ENCODE assay signal across 11 cellular contexts in genomic region chr6:46138281-46138680, GRCh38. TPM values are rescaled to one million over a fixed set of nuclear protein-coding genes. Genes with fewer than 3 reads are reported as not detected.
DNase-seq lines count a peak whose midpoint lies in the region; ATAC-seq and TF ChIP-seq lines count a peak whose summit lies in the region.
"Had no signal": no experiment of that assay in that cellular context is flagged by ENCODE, and none has a peak within 500 bp of the region (broad histone marks: within the 10 kb centered on the region; RNA-seq: fewer than 3 reads in every experiment).

No MANE protein-coding gene starts in this region.

- TF ChIP-seq POLR2A in sigmoid colon (IDR thresholded peaks at IDR 0.05) = no peak
- no peak for TF ChIP-seq POLR2A in body of pancreas (IDR thresholded peaks at IDR 0.05)

- TF ChIP-seq CTCF in sigmoid colon (IDR thresholded peaks at IDR 0.05) (no peak), body of pancreas (IDR thresholded peaks at IDR 0.05) (no peak)

- intact Hi-C loops in sigmoid colon (cut with DNase I) = no loop called here
- intact Hi-C loops in body of pancreas (cut with DNase I) = no loop called here

- H3K36me3 ChIP-seq in sigmoid colon = peaks cover 0 to 2% (median 0%) of the 10 kb centered on the region in 4 donors
- no peaks in the 10 kb centered on the region for H3K36me3 ChIP-seq in body of pancreas (replicated peaks in 1 of 2; ENCODE audit: insufficient read depth in 1 of 2, low read depth in 2 of 2)

- H3K4me1 Mint-ChIP-seq in activated CD4-positive, alpha-beta memory T cell treated with anti-CD3 and anti-CD28 coated beads, Interleukin-2, amount 10 ng/mL, durations not matched to agents 7 days and 5 days = peaks cover 5% of the 10 kb centered on the region

- CTCF ChIA-PET in activated CD4-positive, alpha-beta memory T cell treated with anti-CD3 and anti-CD28 coated beads, Interleukin-2, amount 10 ng/mL, durations not matched to agents 7 days and 5 days (lab: Charles Lee) = interaction anchor here (0.7 to 1.5 kb wide), 2 partner anchors 9 to 106 kb away, joined by 4 to 7 read pairs; partner anchors contain the start of gene ENPP4

- WGBS in sigmoid colon, 2 donors = 38 to 76% methylated on average over 1 of the region's 1 CpG
- 63 to 72% methylated on average over 1 of the region's 1 CpG for WGBS in body of pancreas, 2 donors

- no peak overlapping the region for H3K27ac Mint-ChIP-seq in activated CD4-positive, alpha-beta memory T cell treated with anti-CD3 and anti-CD28 coated beads, Interleukin-2, amount 10 ng/mL, durations not matched to agents 7 days and 5 days
- H3K27ac Mint-ChIP-seq: activated naive CD8-positive, alpha-beta T cell treated with anti-CD3 and anti-CD28 coated beads, Interleukin-2, amount 50 U/mL, for 24 hours had no signal

- H3K9me3 ChIP-seq in sigmoid colon = no peaks in the 10 kb centered on the region
- no peaks in the 10 kb centered on the region for H3K9me3 ChIP-seq in body of pancreas

- no peaks in the 10 kb centered on the region for H3K9me3 Mint-ChIP-seq in activated CD4-positive, alpha-beta memory T cell treated with anti-CD3 and anti-CD28 coated beads, Interleukin-2, amount 10 ng/mL, durations not matched to agents 7 days and 5 days
- H3K9me3 Mint-ChIP-seq: activated naive CD8-positive, alpha-beta T cell treated with anti-CD3 and anti-CD28 coated beads, Interleukin-2, amount 50 U/mL, for 24 hours had no signal

- no peaks in the 10 kb centered on the region for H3K27me3 ChIP-seq in sigmoid colon
- no peaks in the 10 kb centered on the region for H3K27me3 ChIP-seq in body of pancreas

- no peak overlapping the region for H3K4me3 ChIP-seq in sigmoid colon
- no peak overlapping the region for H3K4me3 ChIP-seq in body of pancreas

- H3K27ac ChIP-seq in sigmoid colon (no peak overlapping the region), body of pancreas (no peak overlapping the region)

- no peak overlapping the region for H3K4me3 Mint-ChIP-seq in activated CD4-positive, alpha-beta memory T cell treated with anti-CD3 and anti-CD28 coated beads, Interleukin-2, amount 10 ng/mL, durations not matched to agents 7 days and 5 days
- H3K4me3 Mint-ChIP-seq: activated naive CD8-positive, alpha-beta T cell treated with anti-CD3 and anti-CD28 coated beads, Interleukin-2, amount 50 U/mL, for 24 hours had no signal

- POLR2A ChIA-PET in activated CD4-positive, alpha-beta memory T cell treated with anti-CD3 and anti-CD28 coated beads, Interleukin-2, amount 10 ng/mL, durations not matched to agents 7 days and 5 days (lab: Charles Lee) = interaction anchor here (2.4 kb wide), 1 partner anchor 9 kb away, joined by 11 read pairs; the partner anchor contains the start of gene ENPP4

- TF ChIP-seq EP300 in sigmoid colon (IDR thresholded peaks at IDR 0.05) = no peak

- no peaks in the 10 kb centered on the region for H3K27me3 Mint-ChIP-seq in activated CD4-positive, alpha-beta memory T cell treated with anti-CD3 and anti-CD28 coated beads, Interleukin-2, amount 10 ng/mL, durations not matched to agents 7 days and 5 days
- H3K27me3 Mint-ChIP-seq: activated naive CD8-positive, alpha-beta T cell treated with anti-CD3 and anti-CD28 coated beads, Interleukin-2, amount 50 U/mL, for 24 hours had no signal

- DNase-seq in left kidney (ENCODE audit: low read depth, low spot score) (peak; percentile 11), sigmoid colon (no peak), glomerular visceral epithelial cell (ENCODE audit: extremely low spot score) (no peak), body of pancreas (no peak)
- DNase-seq in activated CD4-positive, alpha-beta memory T cell treated with anti-CD3 and anti-CD28 coated beads, Interleukin-2, amount 10 ng/mL, durations not matched to agents 7 days and 5 days = no peak
- DNase-seq: activated naive CD8-positive, alpha-beta T cell treated with anti-CD3 and anti-CD28 coated beads, Interleukin-2, amount 50 U/mL, for 24 hours; NCI-H524; stimulated activated naive CD4-positive, alpha-beta T cell treated with Interleukin-2 at 50 U/mL for 16 hours had no signal

- H3K36me3 Mint-ChIP-seq in activated CD4-positive, alpha-beta memory T cell treated with anti-CD3 and anti-CD28 coated beads, Interleukin-2, amount 10 ng/mL, durations not matched to agents 7 days and 5 days (ENCODE audit: low read depth) = peaks cover 11% of the 10 kb centered on the region

- H3K4me1 ChIP-seq in sigmoid colon (peaks cover 0 to 19% (median 4%) of the 10 kb centered on the region in 4 donors), body of pancreas (peaks cover 6% of the 10 kb centered on the region)

- peak; percentile 92 for ATAC-seq in GM18873 (IDR thresholded peaks at IDR 0.05; ENCODE audit: low FRiP score, unreplicated experiment)
- ATAC-seq in GM21825 (IDR thresholded peaks at IDR 0.05; ENCODE audit: unreplicated experiment) = peak; percentile 75
- peak; percentile 73 for ATAC-seq in HG03457 (IDR thresholded peaks at IDR 0.05; ENCODE audit: unreplicated experiment)
- no peak for ATAC-seq in body of pancreas
- ATAC-seq: activated naive CD8-positive, alpha-beta T cell treated with anti-CD3 and anti-CD28 coated beads, Interleukin-2, amount 50 U/mL, for 24 hours had no signal

RNA-seq across cellular contexts. Expression of gene ENPP4, which starts 8.5 kb away (rescaled TPM):
- 1 to 10 TPM; 8.2 to 9.4 TPM for total RNA-seq in activated CD4-positive, alpha-beta memory T cell treated with anti-CD3 and anti-CD28 coated beads, Interleukin-2, amount 10 ng/mL, durations not matched to agents 7 days and 5 days
- 10 to 100 TPM; 16.2 to 19.1 (median 16.4) TPM for total RNA-seq in sigmoid colon
- polyA plus RNA-seq in sigmoid colon = 1 to 10 TPM; 3.0 to 8.6 (median 5.1) TPM
- total RNA-seq in body of pancreas = 1 to 10 TPM; 5.9 to 9.9 TPM

RNA-seq across cellular contexts. Expression of gene ENPP5, which starts 32.5 kb away (rescaled TPM):
- total RNA-seq in activated CD4-positive, alpha-beta memory T cell treated with anti-CD3 and anti-CD28 coated beads, Interleukin-2, amount 10 ng/mL, durations not matched to agents 7 days and 5 days = not detected
- total RNA-seq in sigmoid colon (under 1 TPM; 0.14 to 0.71 (median 0.52) TPM), body of pancreas (1 to 10 TPM; 5.6 to 8.8 TPM)
- 1 to 10 TPM in 1 of 3 donors, under 1 TPM in 2; 0.60 to 1.7 (median 0.69) TPM for polyA plus RNA-seq in sigmoid colon
